In genomic region chr17:47896672-47897490, GRCh38 we compare ENCODE assay signal across 7 cellular contexts. TPM values are rescaled to one million over a fixed set of nuclear protein-coding genes. Genes with fewer than 3 reads are reported as not detected.
DNase-seq lines count a peak whose midpoint lies in the region; ATAC-seq and TF ChIP-seq lines count a peak whose summit lies in the region.

No MANE protein-coding gene starts in this region.

- H3K9me3 ChIP-seq in endodermal cell (ENCODE audit: control insufficient read depth, low read length) (no peaks in the 10 kb centered on the region), neural progenitor cell (ENCODE audit: low read depth) (no peaks in the 10 kb centered on the region)

- peaks cover 50% of the 10 kb centered on the region for H3K79me2 ChIP-seq in neural progenitor cell (ENCODE audit: low read depth)

- peak overlapping the region; percentile 69 for H2AFZ ChIP-seq in neural progenitor cell (replicated peaks)

- peak; percentile 63 for DNase-seq in OCI-M1 (lab: John Stamatoyannopoulos, UW)
- DNase-seq in endodermal cell = no peak
- DNase-seq in neural progenitor cell (ENCODE audit: low spot score) = no peak
- no peak for DNase-seq in NCI-H187 (lab: John Stamatoyannopoulos, UW)
- DNase-seq in stimulated activated CD4-positive, alpha-beta T cell treated with anti-CD3 and anti-CD28 coated beads, Interleukin-1b, Interleukin-23, amount 100 ng/mL, for 48 hours = no peak

- H3K27ac ChIP-seq in endodermal cell (ENCODE audit: low read depth, low read length) = no peak overlapping the region
- H3K27ac ChIP-seq in neural progenitor cell = no peak overlapping the region

- H3F3A ChIP-seq in neural progenitor cell (ENCODE audit: low read depth) = peaks cover 8% of the 10 kb centered on the region

- H3K4me2 ChIP-seq in neural progenitor cell = peak overlapping the region; percentile 98

- TF ChIP-seq CTCF in endodermal cell (conservative IDR thresholded peaks at IDR 0.05) = no peak
- no peak for TF ChIP-seq CTCF in neural progenitor cell (IDR thresholded peaks at IDR 0.05)

- H4K20me1 ChIP-seq in neural progenitor cell (ENCODE audit: low read depth) = peaks cover 16% of the 10 kb centered on the region

- H3K27me3 Mint-ChIP-seq in endodermal cell (ENCODE audit: insufficient read depth) (no peaks in the 10 kb centered on the region), neural progenitor cell (ENCODE audit: insufficient read depth, low read depth) (peaks cover 2% of the 10 kb centered on the region)

- H3K27me3 ChIP-seq in endodermal cell (ENCODE audit: control insufficient read depth, insufficient read depth, low read length, poor library complexity, severe bottlenecking) = no peaks in the 10 kb centered on the region
- no peaks in the 10 kb centered on the region for H3K27me3 ChIP-seq in neural progenitor cell

- peak; percentile 2 for ATAC-seq in GM19395 (IDR thresholded peaks at IDR 0.05; ENCODE audit: unreplicated experiment)
- ATAC-seq in HG03571 (IDR thresholded peaks at IDR 0.05; ENCODE audit: unreplicated experiment) = no peak

- H3K4me3 Mint-ChIP-seq in endodermal cell (peak overlapping the region; percentile 93), neural progenitor cell (peak overlapping the region; percentile 97)

- H3K27ac Mint-ChIP-seq in endodermal cell (peak overlapping the region; percentile 68), neural progenitor cell (peak overlapping the region; percentile 98)

- WGBS in endodermal cell (ENCODE audit: insufficient coverage in 1 of 2, insufficient read length in 1 of 2), 2 experiments = 10 to 11% methylated on average over 20 to 22 of the region's 22 CpGs

- H3K4me1 ChIP-seq in endodermal cell (ENCODE audit: control insufficient read depth, insufficient read depth, low read length) (peaks cover 13% of the 10 kb centered on the region), neural progenitor cell (peaks cover 20% of the 10 kb centered on the region)

- peak overlapping the region; percentile 68 for H3K9ac ChIP-seq in endodermal cell (ENCODE audit: extremely low read depth, low read length, poor library complexity, severe bottlenecking)
- H3K9ac ChIP-seq in neural progenitor cell = peak overlapping the region; percentile 93

- no peaks in the 10 kb centered on the region for H3K9me3 Mint-ChIP-seq in endodermal cell
- H3K9me3 Mint-ChIP-seq in neural progenitor cell = no peaks in the 10 kb centered on the region

- H3K36me3 ChIP-seq in endodermal cell (ENCODE audit: control insufficient read depth, insufficient read depth, low read length) (no peaks in the 10 kb centered on the region), neural progenitor cell (no peaks in the 10 kb centered on the region)

- H3K36me3 Mint-ChIP-seq in endodermal cell (ENCODE audit: low read depth) = no peaks in the 10 kb centered on the region
- peaks cover 3% of the 10 kb centered on the region for H3K36me3 Mint-ChIP-seq in neural progenitor cell

- H3K4me1 Mint-ChIP-seq in endodermal cell (peaks cover 54% of the 10 kb centered on the region), neural progenitor cell (peaks cover 36% of the 10 kb centered on the region)

- peak overlapping the region; percentile 90 for H3K4me3 ChIP-seq in endodermal cell (ENCODE audit: low read length)
- peak overlapping the region; percentile 89 for H3K4me3 ChIP-seq in neural progenitor cell

RNA-seq across cellular contexts. Expression of gene SP2, which starts 0.8 kb away (rescaled TPM):
- total RNA-seq in endodermal cell (10 to 100 TPM; 12.8 to 13.4 TPM), neural progenitor cell (ENCODE audit: low replicate concordance) (1.6 and 2.3 TPM in 2 replicates)
- polyA plus RNA-seq in endodermal cell (2013, experiment 1 of 2) = 17.2 TPM
- 14.8 TPM for polyA plus RNA-seq in endodermal cell (2013, experiment 2 of 2)

RNA-seq across cellular contexts. Expression of gene PNPO, which starts 44.5 kb away (rescaled TPM):
- total RNA-seq in endodermal cell (10 to 100 TPM in 1 of 2 donors, 1 to 10 TPM in 1; 8.5 to 10.4 TPM), neural progenitor cell (ENCODE audit: low replicate concordance) (8.0 and 9.1 TPM in 2 replicates)
- polyA plus RNA-seq in endodermal cell (2013, experiment 1 of 2) = 7.9 TPM
- polyA plus RNA-seq in endodermal cell (2013, experiment 2 of 2) = 7.4 TPM

RNA-seq across cellular contexts. Expression of gene SP6, which starts 45.9 kb away (rescaled TPM):
- 1 to 10 TPM; 3.1 to 3.7 TPM for total RNA-seq in endodermal cell
- polyA plus RNA-seq in endodermal cell (2013, experiment 1 of 2) = 2.6 TPM
- polyA plus RNA-seq in endodermal cell (2013, experiment 2 of 2) = 2.6 TPM
- 0.04 and 0.65 TPM in 2 replicates for total RNA-seq in neural progenitor cell (ENCODE audit: low replicate concordance)

RNA-seq across cellular contexts. Expression of gene SCRN2, which starts 55.8 kb away (rescaled TPM):
- total RNA-seq in endodermal cell (10 to 100 TPM; 54.5 to 71.9 TPM), neural progenitor cell (ENCODE audit: low replicate concordance) (29.8 and 61.3 TPM in 2 replicates)
- polyA plus RNA-seq in endodermal cell (2013, experiment 1 of 2) = 50.1 TPM
- polyA plus RNA-seq in endodermal cell (2013, experiment 2 of 2) = 44.5 TPM
